ENCODE assay signal across 17 cellular contexts in genomic region chr2:220065581-220065980, GRCh38.
"Had no signal": no experiment of that assay in that cellular context is flagged by ENCODE, and none has a peak within 500 bp of the region (broad histone marks: within the 10 kb centered on the region; RNA-seq: fewer than 3 reads in every experiment).

No MANE protein-coding gene starts in this region.

- H3K4me1 ChIP-seq: esophagus squamous epithelium, pancreas, right lobe of liver, tibial nerve had no signal

- H3K4me3 Mint-ChIP-seq: dendritic cell treated with granulocyte-macrophage colony-stimulating factor and Interleukin-4, amounts not matched to agents 40 ng/mL and 50 ng/mL, for 4 days; naive thymus-derived CD8-positive, alpha-beta T cell; neural crest cell; stimulated activated effector memory CD8-positive, alpha-beta T cell treated with anti-CD3 and anti-CD28 coated beads, Interleukin-12 subunit alpha, Interleukin-12 subunit beta, amount 100 ng/mL, for 72 hours; stimulated activated naive CD8-positive, alpha-beta T cell treated with anti-CD3 and anti-CD28 coated beads, Interleukin-15, Interleukin-2, amounts not matched to agents 100 ng/mL and 50 ng/mL, for 24 hours had no signal

- H3K27me3 Mint-ChIP-seq: dendritic cell treated with granulocyte-macrophage colony-stimulating factor and Interleukin-4, amounts not matched to agents 40 ng/mL and 50 ng/mL, for 4 days; progenitor cell of endocrine pancreas; stimulated activated naive CD8-positive, alpha-beta T cell treated with anti-CD3 and anti-CD28 coated beads, Interleukin-15, Interleukin-2, amounts not matched to agents 100 ng/mL and 50 ng/mL, for 24 hours had no signal

- H3K27ac ChIP-seq: esophagus squamous epithelium, hepatocyte, pancreas, right lobe of liver, tibial nerve had no signal

- H3K27me3 ChIP-seq: hepatocyte, pancreas, right lobe of liver, tibial nerve had no signal

- H3K36me3 ChIP-seq: esophagus squamous epithelium, pancreas, right lobe of liver, tibial nerve had no signal

- DNase-seq: cerebellar nuclear complex; esophagus squamous epithelium; foreskin melanocyte; mammary epithelial cell; mucosa of descending colon; naive thymus-derived CD8-positive, alpha-beta T cell; pancreas; right lobe of liver; stimulated activated CD4-positive, alpha-beta T cell treated with anti-CD3 and anti-CD28 coated beads, Interleukin-4, amount 100 ng/mL, for 1 hour; stimulated activated CD8-positive, alpha-beta memory T cell treated with anti-CD3 and anti-CD28 coated beads, Interleukin-4, amount 100 ng/mL, for 48 hours had no signal

- H3K27ac Mint-ChIP-seq: dendritic cell treated with granulocyte-macrophage colony-stimulating factor and Interleukin-4, amounts not matched to agents 40 ng/mL and 50 ng/mL, for 4 days; naive thymus-derived CD8-positive, alpha-beta T cell; progenitor cell of endocrine pancreas; stimulated activated effector memory CD8-positive, alpha-beta T cell treated with anti-CD3 and anti-CD28 coated beads, Interleukin-12 subunit alpha, Interleukin-12 subunit beta, amount 100 ng/mL, for 72 hours; stimulated activated naive CD8-positive, alpha-beta T cell treated with anti-CD3 and anti-CD28 coated beads, Interleukin-15, Interleukin-2, amounts not matched to agents 100 ng/mL and 50 ng/mL, for 24 hours had no signal

- H3K4me1 Mint-ChIP-seq: naive thymus-derived CD8-positive, alpha-beta T cell; stimulated activated effector memory CD8-positive, alpha-beta T cell treated with anti-CD3 and anti-CD28 coated beads, Interleukin-12 subunit alpha, Interleukin-12 subunit beta, amount 100 ng/mL, for 72 hours had no signal

- ATAC-seq: mucosa of descending colon; naive thymus-derived CD8-positive, alpha-beta T cell; right lobe of liver; stimulated activated effector memory CD8-positive, alpha-beta T cell treated with anti-CD3 and anti-CD28 coated beads, Interleukin-12 subunit alpha, Interleukin-12 subunit beta, amount 100 ng/mL, for 72 hours had no signal

- H3K4me3 ChIP-seq: esophagus squamous epithelium, hepatocyte, mucosa of descending colon, pancreas, right lobe of liver, tibial nerve had no signal

- H3K9me3 Mint-ChIP-seq: dendritic cell treated with granulocyte-macrophage colony-stimulating factor and Interleukin-4, amounts not matched to agents 40 ng/mL and 50 ng/mL, for 4 days; neural crest cell; stimulated activated effector memory CD8-positive, alpha-beta T cell treated with anti-CD3 and anti-CD28 coated beads, Interleukin-12 subunit alpha, Interleukin-12 subunit beta, amount 100 ng/mL, for 72 hours; stimulated activated naive CD8-positive, alpha-beta T cell treated with anti-CD3 and anti-CD28 coated beads, Interleukin-15, Interleukin-2, amounts not matched to agents 100 ng/mL and 50 ng/mL, for 24 hours had no signal

- H3K36me3 Mint-ChIP-seq: naive thymus-derived CD8-positive, alpha-beta T cell; stimulated activated effector memory CD8-positive, alpha-beta T cell treated with anti-CD3 and anti-CD28 coated beads, Interleukin-12 subunit alpha, Interleukin-12 subunit beta, amount 100 ng/mL, for 72 hours had no signal

- H3K9me3 ChIP-seq: esophagus squamous epithelium, mucosa of descending colon, pancreas, right lobe of liver, tibial nerve had no signal
